ENCODE assay signal across 1 cellular context in the genomic region with DNA sequence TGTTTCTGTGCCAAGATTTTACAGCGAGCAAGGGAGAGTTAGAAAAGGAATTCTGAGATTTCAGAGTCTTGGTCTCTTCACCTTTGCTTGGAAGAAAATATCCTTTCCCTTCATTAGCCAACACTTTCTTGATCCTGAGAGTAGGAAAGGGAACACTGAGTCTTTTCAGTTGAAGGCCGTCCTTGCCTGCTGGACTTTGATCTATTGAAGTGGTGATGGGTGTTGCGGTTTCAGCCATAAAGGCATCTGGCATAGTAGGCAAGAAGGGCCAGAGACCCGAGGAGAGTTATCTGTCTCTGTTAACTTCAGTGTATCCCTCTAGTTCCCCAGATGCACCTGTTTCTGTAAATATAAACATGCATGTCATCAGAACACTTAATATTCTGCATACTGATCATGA.
TF ChIP-seq lines count a peak whose summit lies in the region.

No MANE protein-coding gene starts in this region.

TF ChIP-seq in liver, 16 proteins besides CTCF, POLR2A, EP300 and RAD21 (continued from another document):
- TF ChIP-seq REST (IDR thresholded peaks at IDR 0.05) = no peak
- TF ChIP-seq FOXA1 (IDR thresholded peaks at IDR 0.05) = no peak
- TF ChIP-seq, protein P1, sequence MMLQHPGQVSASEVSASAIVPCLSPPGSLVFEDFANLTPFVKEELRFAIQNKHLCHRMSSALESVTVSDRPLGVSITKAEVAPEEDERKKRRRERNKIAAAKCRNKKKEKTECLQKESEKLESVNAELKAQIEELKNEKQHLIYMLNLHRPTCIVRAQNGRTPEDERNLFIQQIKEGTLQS (IDR thresholded peaks at IDR 0.05) = no peak
- TF ChIP-seq EGR1 (IDR thresholded peaks at IDR 0.05; ENCODE audit: low read depth in 2 of 2) = no peak
- no peak for TF ChIP-seq FOXA2 (IDR thresholded peaks at IDR 0.05)
- peak in 1 of 2 donors; percentile 34 for TF ChIP-seq RXRA (IDR thresholded peaks at IDR 0.05)
- no peak for TF ChIP-seq JUND (IDR thresholded peaks at IDR 0.05)
